In the genomic region with DNA sequence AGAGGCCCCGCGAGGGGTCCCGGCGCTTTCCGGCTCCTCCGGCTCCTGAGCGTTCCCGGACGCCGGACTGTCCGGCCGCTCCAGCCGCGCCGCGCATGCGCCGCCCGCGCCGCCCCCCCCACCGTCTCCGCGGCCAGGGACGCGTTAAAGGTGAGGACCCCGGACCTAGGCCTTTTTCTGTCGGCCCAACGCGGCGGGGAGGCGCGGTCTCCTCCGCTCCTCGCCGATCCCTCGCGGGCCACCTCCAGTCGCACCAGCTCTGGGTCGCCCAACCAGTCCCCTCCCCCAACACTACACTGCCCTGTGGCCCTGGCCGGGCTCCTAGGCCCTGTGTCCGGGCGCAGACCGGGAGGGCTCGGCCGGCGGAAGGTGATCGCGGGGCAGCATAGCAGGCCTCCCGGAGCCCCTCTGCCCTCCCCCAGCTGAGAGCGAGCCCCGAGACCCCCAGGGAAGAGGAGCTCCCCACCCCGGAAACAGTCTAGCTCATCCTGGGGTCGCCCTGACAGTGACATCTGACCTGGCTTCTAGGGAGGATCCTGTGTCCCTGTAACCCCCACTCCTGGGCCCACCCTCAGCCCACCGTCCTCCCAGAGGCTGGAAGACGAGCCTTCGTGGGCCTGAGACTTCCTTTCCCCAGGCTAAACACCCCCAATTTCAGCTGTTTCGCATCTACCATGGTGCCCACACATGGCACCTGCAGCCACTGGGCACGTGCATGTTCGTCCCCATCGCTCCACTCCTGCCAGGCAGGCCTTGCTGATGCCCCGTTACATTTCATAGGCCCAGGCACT, we compare ENCODE assay signal across 8 cellular contexts. TPM values are rescaled to one million over a fixed set of nuclear protein-coding genes. Genes with fewer than 3 reads are reported as not detected.
DNase-seq lines count a peak whose midpoint lies in the region; ATAC-seq, FAIRE-seq and TF ChIP-seq lines count a peak whose summit lies in the region.

No MANE protein-coding gene starts in this region.

- H3K4me3 ChIP-seq in OCI-LY1 (ENCODE audit: low read depth, low read length, poor library complexity, severe bottlenecking): peak overlapping the region; percentile 80
- peak overlapping the region; percentile 12 to 84 for H3K4me3 ChIP-seq in kidney (ENCODE audit: low read length in 2 of 2)
- H3K4me3 ChIP-seq in spleen: peak overlapping the region; percentile 51 to 83 (median 60)

- H3K27me3 ChIP-seq in CD4-positive, alpha-beta T cell (ENCODE audit: control insufficient read depth, insufficient read depth, low read length): peaks cover 50% of the 10 kb centered on the region
- H3K27me3 ChIP-seq in OCI-LY1 (ENCODE audit: insufficient read depth, low read length): 0 out of 2 replicates have a peak, but pooled peaks cover 9% of the 10 kb centered on the region
- peaks cover 0 to 83% (median 20%) of the 10 kb centered on the region in 7 donors for H3K27me3 ChIP-seq in spleen (replicated peaks in 1 of 7)

- H3K4me2 ChIP-seq in OCI-LY1 (ENCODE audit: low read length): peak overlapping the region; percentile 88

- H3K4me3 Mint-ChIP-seq in CD4-positive, alpha-beta T cell: peak overlapping the region; percentile 80
- peak overlapping the region; percentile 66 for H3K4me3 Mint-ChIP-seq in central memory CD8-positive, alpha-beta T cell

- TF ChIP-seq CTCF in CD4-positive, alpha-beta T cell (IDR thresholded peaks at IDR 0.05): no peak
- TF ChIP-seq CTCF in OCI-LY1 (IDR thresholded peaks at IDR 0.05; ENCODE audit: low read length) (no peak), kidney (IDR thresholded peaks at IDR 0.05; ENCODE audit: borderline replicate concordance, extremely low read depth, insufficient read depth) (no peak), spleen (IDR thresholded peaks at IDR 0.05 in 8 of 11, conservative IDR thresholded peaks at IDR 0.05 in 3 of 11) (no peak)

- no peak overlapping the region for H3K27ac ChIP-seq in CD4-positive, alpha-beta T cell (ENCODE audit: low read depth, low read length)
- H3K27ac ChIP-seq in OCI-LY1 (ENCODE audit: low read depth, low read length, poor library complexity, severe bottlenecking): no peak overlapping the region
- H3K27ac ChIP-seq in kidney (ENCODE audit: low read depth in 2 of 2, low read length in 2 of 2): peak overlapping the region; percentile 55 to 67
- H3K27ac ChIP-seq in spleen: peak overlapping the region; percentile 78 to 97 (median 92)

- peak overlapping the region; percentile 43; the same call in 1 of the 2 replicates for H2AFZ ChIP-seq in OCI-LY1 (ENCODE audit: low read length)

- TF ChIP-seq POLR2A in spleen (IDR thresholded peaks at IDR 0.05): no peak

- WGBS in spleen, 5 donors: 9 to 34% (median 10%) methylated on average over 4 to 62 of the region's 62 CpGs

- no peaks in the 10 kb centered on the region for H3K4me1 Mint-ChIP-seq in CD4-positive, alpha-beta T cell (ENCODE audit: low read depth)
- peaks cover 6% of the 10 kb centered on the region for H3K4me1 Mint-ChIP-seq in central memory CD8-positive, alpha-beta T cell

- no peak for DNase-seq in CD4-positive, alpha-beta T cell
- no peak for DNase-seq in central memory CD8-positive, alpha-beta T cell (ENCODE audit: low spot score in 2 of 2)
- DNase-seq in kidney (peak; percentile 92), spleen (no peak), NCI-H2029 treated with DMSO at 0.1 percent for 48 hours (lab: John Stamatoyannopoulos, UW) (no peak)

- no peak for FAIRE-seq in kidney (lab: Jason Lieb, UNC)

- H3K9me3 ChIP-seq in CD4-positive, alpha-beta T cell (ENCODE audit: control insufficient read depth, low read length): no peaks in the 10 kb centered on the region
- H3K9me3 ChIP-seq in OCI-LY1 (ENCODE audit: low read length) (no peaks in the 10 kb centered on the region), kidney (ENCODE audit: control insufficient read depth in 1 of 2, low read length in 2 of 2) (no peaks in the 10 kb centered on the region), spleen (no peaks in the 10 kb centered on the region)

- H3K36me3 Mint-ChIP-seq in CD4-positive, alpha-beta T cell (ENCODE audit: low read depth): no peaks in the 10 kb centered on the region
- no peaks in the 10 kb centered on the region for H3K36me3 Mint-ChIP-seq in central memory CD8-positive, alpha-beta T cell (ENCODE audit: insufficient read depth)

- CTCF ChIA-PET in CD4-positive, alpha-beta T cell (lab: Charles Lee): no interaction called here

- POLR2A ChIA-PET in CD4-positive, alpha-beta T cell (lab: Charles Lee): no interaction called here

- no peaks in the 10 kb centered on the region for H3K9me3 Mint-ChIP-seq in CD4-positive, alpha-beta T cell
- H3K9me3 Mint-ChIP-seq in central memory CD8-positive, alpha-beta T cell: no peaks in the 10 kb centered on the region

- H3K79me2 ChIP-seq in OCI-LY1 (ENCODE audit: insufficient read depth, low read length): no peaks in the 10 kb centered on the region

- no peaks in the 10 kb centered on the region for H3K9me2 ChIP-seq in OCI-LY1 (ENCODE audit: low read depth, low read length)

- H3K9ac ChIP-seq in OCI-LY1 (ENCODE audit: low read length) (peak overlapping the region; percentile 66), kidney (ENCODE audit: low read length in 2 of 2) (peak overlapping the region; percentile 66 to 71)

- H3K4me1 ChIP-seq in OCI-LY1 (ENCODE audit: insufficient read depth, low read length, severe bottlenecking) (peaks cover 15% of the 10 kb centered on the region), kidney (ENCODE audit: control insufficient read depth in 1 of 2, insufficient read depth in 1 of 2, low read depth in 1 of 2, low read length in 2 of 2) (peaks cover 34 to 40% of the 10 kb centered on the region in 2 donors), spleen (peaks cover 24 to 77% (median 46%) of the 10 kb centered on the region in 6 donors)

- no peak overlapping the region for H3K27ac Mint-ChIP-seq in CD4-positive, alpha-beta T cell
- no peak overlapping the region for H3K27ac Mint-ChIP-seq in central memory CD8-positive, alpha-beta T cell (ENCODE audit: low read depth)

- H3F3A ChIP-seq in OCI-LY1 (ENCODE audit: insufficient read depth, low read length): no peaks in the 10 kb centered on the region

- no peak for ATAC-seq in CD4-positive, alpha-beta T cell (ENCODE audit: poor library complexity)
- ATAC-seq in GM18867 (IDR thresholded peaks at IDR 0.05; ENCODE audit: unreplicated experiment): peak; percentile 76
- ATAC-seq in HG02973 (IDR thresholded peaks at IDR 0.05; ENCODE audit: unreplicated experiment): peak; percentile 49
- ATAC-seq in central memory CD8-positive, alpha-beta T cell (replicated peaks; ENCODE audit: extremely low read depth, poor library complexity, severe bottlenecking): no peak

- peaks cover 50% of the 10 kb centered on the region for H3K27me3 Mint-ChIP-seq in CD4-positive, alpha-beta T cell
- peaks cover 55% of the 10 kb centered on the region for H3K27me3 Mint-ChIP-seq in central memory CD8-positive, alpha-beta T cell

- intact Hi-C loops in CD4-positive, alpha-beta T cell (cut with DNase I, micrococcal nuclease): no loop called here
- intact Hi-C loops in kidney (cut with DNase I) (no loop called here), spleen (cut with DNase I; ENCODE audit: low total_unique reads) (no loop called here)

- no peaks in the 10 kb centered on the region for H4K20me1 ChIP-seq in OCI-LY1 (ENCODE audit: insufficient read depth, low read length)

- H3K36me3 ChIP-seq in OCI-LY1 (ENCODE audit: insufficient read depth, low read length) (no peaks in the 10 kb centered on the region), kidney (ENCODE audit: control insufficient read depth in 1 of 2, insufficient read depth in 2 of 2, low read length in 2 of 2) (no peaks in the 10 kb centered on the region), spleen (no peaks in the 10 kb centered on the region)

RNA-seq across cellular contexts. Expression of gene BCAR1, which starts 14.7 kb away (rescaled TPM):
- under 1 TPM; 0.08 to 0.17 TPM for total RNA-seq in CD4-positive, alpha-beta T cell
- 123 TPM for total RNA-seq in kidney
- 69.1 TPM for polyA plus RNA-seq in kidney (ENCODE audit: insufficient read depth, low read depth, low replicate concordance)
- 100 to 1,000 TPM in 3 of 7 donors, 10 to 100 TPM in 4; 62.2 to 164 (median 79.8) TPM for total RNA-seq in spleen
- 10 to 100 TPM; 14.6 to 71.2 (median 29.7) TPM for polyA plus RNA-seq in spleen

RNA-seq across cellular contexts. Expression of gene CTRB1, which starts 47.3 kb away (rescaled TPM):
- total RNA-seq in CD4-positive, alpha-beta T cell: not detected
- total RNA-seq in kidney (not detected), spleen (10 to 100 TPM in 1 of 7 donors, 1 to 10 TPM in 4, not detected in 2; 2.2 to 25.2 (median 4.4) TPM)
- polyA plus RNA-seq in kidney (ENCODE audit: insufficient read depth, low read depth, low replicate concordance) (not detected), spleen (1 to 10 TPM in 2 of 3 donors, under 1 TPM in 1; 0.59 to 2.7 (median 1.5) TPM)

RNA-seq across cellular contexts. Expression of gene CTRB2, which starts 59.1 kb away (rescaled TPM):
- not detected for total RNA-seq in CD4-positive, alpha-beta T cell
- total RNA-seq in kidney: not detected
- not detected for polyA plus RNA-seq in kidney (ENCODE audit: insufficient read depth, low read depth, low replicate concordance)
- total RNA-seq in spleen: 10 to 100 TPM in 1 of 7 donors, 1 to 10 TPM in 5, not detected in 1; 1.3 to 11.8 (median 3.7) TPM
- polyA plus RNA-seq in spleen: 1 to 10 TPM in 2 of 3 donors, under 1 TPM in 1; 0.58 to 1.3 (median 1.2) TPM

Comparison
In these comparisons a context has a peak if more than half of its experiments do, and no peak if none do; other contexts are left out.
1. ATAC-seq: peak in GM18867 (single experiment) and HG02973 (single experiment); none in CD4-positive, alpha-beta T cell (single experiment) and central memory CD8-positive, alpha-beta T cell (single experiment).
2. H3K27ac ChIP-seq: peak in kidney (2 of 2) and spleen (8 of 8); none in CD4-positive, alpha-beta T cell (single experiment) and OCI-LY1 (single experiment).
3. RNA of gene BCAR1, which starts 14.7 kb away (total RNA-seq): 123 TPM in kidney (single experiment) and 62.2 to 164 TPM in spleen; 0.08 to 0.17 TPM in CD4-positive, alpha-beta T cell; every median in the first group is over 10 times any median in the second.
4. Peak in every context shown above with its lines, with median percentiles within 50 percentile points of each other: H3K4me3 ChIP-seq.